In the genomic region with DNA sequence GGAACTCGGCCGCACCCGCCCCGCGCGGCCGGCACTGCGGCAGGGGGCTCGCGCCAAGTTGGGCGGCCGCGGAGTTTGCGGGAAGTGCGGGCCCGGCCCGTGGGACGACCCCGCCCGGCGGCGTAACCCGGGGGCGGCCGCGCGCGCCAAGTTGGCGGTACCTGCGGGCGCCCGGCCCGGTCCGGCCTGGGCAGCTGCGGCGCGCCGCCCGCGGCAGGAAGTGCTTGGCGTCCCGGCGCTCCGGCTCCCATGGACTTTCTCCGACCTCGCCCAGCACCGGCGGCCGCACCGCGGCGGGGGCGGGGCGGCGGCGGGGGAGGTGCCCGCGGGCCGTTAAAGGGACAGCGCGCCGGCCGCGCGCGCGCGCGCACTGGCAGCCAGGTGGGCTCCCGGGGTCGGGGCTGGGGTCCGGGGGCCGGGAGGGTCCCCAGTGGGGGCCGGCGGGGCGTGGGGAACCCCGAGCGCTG, we compare ENCODE assay signal across 8 cellular contexts. TPM values are rescaled to one million over a fixed set of nuclear protein-coding genes. Genes with fewer than 3 reads are reported as not detected.
DNase-seq lines count a peak whose midpoint lies in the region; ATAC-seq and TF ChIP-seq lines count a peak whose summit lies in the region.

Gene NACC2 (minus strand): TSS at position 262 of the 467 bp plus-strand sequence. CDS start 44,768 bp downstream, outside the sequence.

- peaks cover 9% of the 10 kb centered on the region; the same call in 1 of the 2 replicates for H3K4me1 ChIP-seq in PC-3 (ENCODE audit: insufficient read depth, low read length)

- BruUV-seq in PC-3 (replicated peaks; lab: Mats Ljungman, UMichigan): no TSS peak

- ATAC-seq in activated CD4-positive, CD25-positive, alpha-beta regulatory T cell treated with anti-CD3 and anti-CD28 coated beads, Interleukin-2, amount 50 U/mL, for 24 hours: peak; percentile 28 to 41
- ATAC-seq in PC-3 (peak; percentile 68), HG02938 (IDR thresholded peaks at IDR 0.05; ENCODE audit: unreplicated experiment) (no peak)

- in situ Hi-C loops in T47D (cut with HindIII; ENCODE audit: low pct_unique_long_range_greater_than_20kb, low sequenced_read_pairs): no loop called here

- TF ChIP-seq CTCF in PC-3 (conservative IDR thresholded peaks at IDR 0.05; ENCODE audit: low read depth, low read length): no peak

- H3K36me3 ChIP-seq in PC-3 (ENCODE audit: low read depth, low read length): no peaks in the 10 kb centered on the region

- H3F3A ChIP-seq in PC-3 (ENCODE audit: low read length, unreplicated experiment): no peaks in the 10 kb centered on the region

- H3K9ac ChIP-seq in PC-3 (ENCODE audit: low read length): peak within 1 kb of the TSS; percentile 71

- no peak for DNase-seq in activated CD4-positive, CD25-positive, alpha-beta regulatory T cell (lab: John Stamatoyannopoulos, UW)
- DNase-seq in PC-3: peak; percentile 65
- peak; percentile 87 to 89 for DNase-seq in T47D (ENCODE audit: low read depth in 1 of 2, low spot score in 1 of 2)
- DNase-seq in iPS-NIHi11 (ENCODE audit: low spot score): peak; percentile 88
- DNase-seq in inferior parietal cortex (ENCODE audit: extremely low spot score): no peak

- H3K9me3 ChIP-seq in PC-3 (ENCODE audit: low read length): no peaks in the 10 kb centered on the region

- peaks cover 44% of the 10 kb centered on the region for H3K79me2 ChIP-seq in PC-3 (ENCODE audit: low read length)

- H3K4me2 ChIP-seq in PC-3 (ENCODE audit: low read length): peak within 1 kb of the TSS; percentile 93

- peak within 1 kb of the TSS; percentile 64 for H2AFZ ChIP-seq in PC-3 (ENCODE audit: low read length)

- CTCF ChIA-PET in PC-3 (lab: Charles Lee): no interaction called here

- no peaks in the 10 kb centered on the region for H3K27me3 ChIP-seq in PC-3 (ENCODE audit: low read length)

- no peaks in the 10 kb centered on the region for H4K20me1 ChIP-seq in PC-3 (ENCODE audit: low read length)

- POLR2A ChIA-PET in PC-3 (lab: Charles Lee; ENCODE audit: unreplicated experiment): no interaction called here

- H3K9me2 ChIP-seq in PC-3 (replicated peaks; ENCODE audit: low read length): no peaks in the 10 kb centered on the region

- H3K4me3 ChIP-seq in PC-3 (ENCODE audit: low read length): peak within 1 kb of the TSS; percentile 78
- peak within 1 kb of the TSS; percentile 46 to 86 (median 73) for H3K4me3 ChIP-seq in skin epidermis

- intact Hi-C loops in PC-3 (cut with micrococcal nuclease): no loop called here

- H3K27ac ChIP-seq in PC-3 (ENCODE audit: low read length) (no peak within 1 kb of the TSS), skin epidermis (peak within 1 kb of the TSS; percentile 70 to 93 (median 84))

RNA-seq across cellular contexts. Expression of gene NACC2, which starts in this region (rescaled TPM):
- total RNA-seq in PC-3 (2014; rRNA removed): 12.3 and 16.5 TPM in 2 replicates

Comparison
In these comparisons a context has a peak if more than half of its experiments do, and no peak if none do; other contexts are left out.
1. DNase-seq: peak in PC-3 (single experiment), T47D (2 of 2) and iPS-NIHi11 (single experiment); none in activated CD4-positive, CD25-positive, alpha-beta regulatory T cell (0 of 4) and inferior parietal cortex (single experiment).